Comparison of ENCODE assay signal across 16 cellular contexts in genomic region chr13:28527629-28528028, GRCh38. TPM values are rescaled to one million over a fixed set of nuclear protein-coding genes. Genes with fewer than 3 reads are reported as not detected.
DNase-seq lines count a peak whose midpoint lies in the region; ATAC-seq and TF ChIP-seq lines count a peak whose summit lies in the region.
"Had no signal": no experiment of that assay in that cellular context is flagged by ENCODE, and none has a peak within 500 bp of the region (broad histone marks: within the 10 kb centered on the region; RNA-seq: fewer than 3 reads in every experiment).

No MANE protein-coding gene starts in this region.

- H3K4me3 Mint-ChIP-seq in IgD-negative memory B cell: peak overlapping the region in 3 of 4 donors; percentile 24 to 56 (median 49)
- H3K4me3 Mint-ChIP-seq: activated CD4-positive, alpha-beta T cell treated with anti-CD3 and anti-CD28 coated beads for 36 hours; activated T-cell treated with anti-CD3 and anti-CD28 coated beads, Interleukin-2, amount 50 U/mL, for 4 hours had no signal

- H3K4me3 ChIP-seq in lower lobe of right lung (no peak overlapping the region), sigmoid colon (no peak overlapping the region)
- H3K4me3 ChIP-seq: PC-9, thyroid gland had no signal

- peaks cover 29% of the 10 kb centered on the region for H3K27me3 Mint-ChIP-seq in IgD-negative memory B cell

- TF ChIP-seq POLR2A in sigmoid colon (IDR thresholded peaks at IDR 0.05): no peak

- peaks cover 13 to 19% (median 16%) of the 10 kb centered on the region in 3 donors for H3K4me1 Mint-ChIP-seq in IgD-negative memory B cell

- H3K4me1 ChIP-seq in lower lobe of right lung: peaks cover 18% of the 10 kb centered on the region
- H3K4me1 ChIP-seq in sigmoid colon: peaks cover 0 to 23% (median 19%) of the 10 kb centered on the region in 4 donors

- ATAC-seq in lower lobe of right lung (peak in 1 of 2 donors; percentile 27), GM18867 (IDR thresholded peaks at IDR 0.05; ENCODE audit: unreplicated experiment) (no peak), GM19397 (IDR thresholded peaks at IDR 0.05; ENCODE audit: unreplicated experiment) (no peak), GM19463 (IDR thresholded peaks at IDR 0.05; ENCODE audit: unreplicated experiment) (no peak)
- ATAC-seq: activated CD4-positive, alpha-beta T cell treated with anti-CD3 and anti-CD28 coated beads for 36 hours; activated T-cell treated with anti-CD3 and anti-CD28 coated beads, Interleukin-2, amount 50 U/mL, for 4 hours had no signal

- TF ChIP-seq EP300 in sigmoid colon (IDR thresholded peaks at IDR 0.05): no peak

- peaks cover 19% of the 10 kb centered on the region for H3K27me3 ChIP-seq in lower lobe of right lung (ENCODE audit: low read depth)
- peaks cover 17 to 52% (median 41%) of the 10 kb centered on the region in 3 donors for H3K27me3 ChIP-seq in sigmoid colon
- H3K27me3 ChIP-seq: thyroid gland had no signal

- H3K27ac Mint-ChIP-seq in IgD-negative memory B cell: peak overlapping the region in 2 of 3 donors; percentile 6 to 14
- H3K27ac Mint-ChIP-seq: activated CD4-positive, alpha-beta T cell treated with anti-CD3 and anti-CD28 coated beads for 36 hours had no signal

- 47 to 79% methylated on average over 13 of the region's 13 CpGs for WGBS in sigmoid colon, 2 donors

- no peaks in the 10 kb centered on the region for H3K36me3 ChIP-seq in lower lobe of right lung
- no peaks in the 10 kb centered on the region for H3K36me3 ChIP-seq in sigmoid colon
- H3K36me3 ChIP-seq: thyroid gland had no signal

- peaks cover 0 to 2% (median 0%) of the 10 kb centered on the region in 3 donors for H3K9me3 Mint-ChIP-seq in IgD-negative memory B cell
- H3K9me3 Mint-ChIP-seq: activated T-cell treated with anti-CD3 and anti-CD28 coated beads, Interleukin-2, amount 50 U/mL, for 4 hours had no signal

- DNase-seq in GDM1 (lab: John Stamatoyannopoulos, UW) (peak; percentile 66), SKM-1 (lab: John Stamatoyannopoulos, UW; ENCODE audit: unreplicated experiment) (peak; percentile 75), lower lobe of right lung (peak; percentile 68), sigmoid colon (no peak)
- DNase-seq: activated CD4-positive, alpha-beta T cell treated with anti-CD3 and anti-CD28 coated beads for 36 hours; activated T-cell treated with anti-CD3 and anti-CD28 coated beads, Interleukin-2, amount 50 U/mL, for 4 hours; DMS79 treated with DMSO at 0.1 percent for 48 hours; kidney glomerular epithelial cell; NCI-H1092 treated with DMSO at 0.1 percent for 48 hours; NCI-H2227 treated with DMSO at 0.1 percent for 48 hours; PC-9; thyroid gland had no signal

- intact Hi-C loops in lower lobe of right lung (cut with DNase I) (no loop called here), sigmoid colon (cut with DNase I) (no loop called here)

- H3K27ac ChIP-seq in lower lobe of right lung: no peak overlapping the region
- no peak overlapping the region for H3K27ac ChIP-seq in sigmoid colon
- H3K27ac ChIP-seq: PC-9, thyroid gland had no signal

- TF ChIP-seq CTCF in lower lobe of right lung (IDR thresholded peaks at IDR 0.05): no peak
- TF ChIP-seq CTCF in sigmoid colon (IDR thresholded peaks at IDR 0.05): no peak

- H3K36me3 Mint-ChIP-seq in IgD-negative memory B cell: no peaks in the 10 kb centered on the region

- no peaks in the 10 kb centered on the region for H3K9me3 ChIP-seq in lower lobe of right lung
- no peaks in the 10 kb centered on the region for H3K9me3 ChIP-seq in sigmoid colon
- H3K9me3 ChIP-seq: thyroid gland had no signal

RNA-seq across cellular contexts. Expression of gene FLT1, which starts 32.7 kb away (rescaled TPM):
- polyA plus RNA-seq in IgD-negative memory B cell (0.26 TPM), sigmoid colon (1 to 10 TPM in 1 of 3 donors, under 1 TPM in 2; under 0.01 to 4.6 (median 0.69) TPM)
- total RNA-seq in lower lobe of right lung (41.9 TPM), sigmoid colon (10 to 100 TPM in 1 of 4 donors, 1 to 10 TPM in 3; 5.7 to 18.3 (median 7.5) TPM)
- total RNA-seq: PC-9 had no signal
